Comparison of ENCODE assay signal across 24 cellular contexts in genomic region chr2:149990965-149991364, GRCh38.
"Had no signal": no experiment of that assay in that cellular context is flagged by ENCODE, and none has a peak within 500 bp of the region (broad histone marks: within the 10 kb centered on the region; RNA-seq: fewer than 3 reads in every experiment).

No MANE protein-coding gene starts in this region.

- H3K27me3 ChIP-seq: hepatocyte, pancreas, spleen, suprapubic skin, tibial artery, upper lobe of right lung, uterus had no signal

- H3K36me3 ChIP-seq: left ventricle myocardium inferior, pancreas, prostate gland, spleen, suprapubic skin, thoracic aorta, tibial artery, upper lobe of right lung, uterus had no signal

- H3K4me3 ChIP-seq: hepatocyte, left ventricle myocardium inferior, lung, mucosa of descending colon, pancreas, prostate gland, skin epidermis, spleen, suprapubic skin, thoracic aorta, tibial artery, upper lobe of right lung, uterus had no signal

- H3K9me3 ChIP-seq: left ventricle myocardium inferior, mucosa of descending colon, pancreas, prostate gland, spleen, suprapubic skin, thoracic aorta, tibial artery, upper lobe of right lung, uterus had no signal

- H3K79me2 ChIP-seq: hepatocyte had no signal

- H3K27ac ChIP-seq: hepatocyte, skin epidermis, spleen, suprapubic skin, upper lobe of right lung, uterus had no signal

- H3K4me1 ChIP-seq: prostate gland, uterus had no signal

- DNase-seq: islet precursor cell; left ventricle myocardium inferior; midbrain; mucosa of descending colon; naive thymus-derived CD4-positive, alpha-beta T cell; pancreas; posterior cingulate gyrus; retina; right cardiac atrium; spleen; stimulated activated CD4-positive, alpha-beta T cell treated with anti-CD3 and anti-CD28 coated beads, Interleukin-4, amount 100 ng/mL, for 24 hours; stimulated activated naive CD4-positive, alpha-beta T cell; tibial artery; trophoblast cell; upper lobe of right lung; uterus had no signal

- ATAC-seq: mucosa of descending colon; naive thymus-derived CD4-positive, alpha-beta T cell; natural killer cell treated with Interleukin-12 subunit alpha and Interleukin-12 subunit beta and Interleukin-15 and Interleukin-18, amount 100 ng/mL, for 72 hours; pancreas; right cardiac atrium; stimulated activated effector memory CD8-positive, alpha-beta T cell treated with anti-CD3 and anti-CD28 coated beads, Interleukin-12 subunit alpha, Interleukin-12 subunit beta, amount 100 ng/mL, for 72 hours; upper lobe of right lung had no signal

- H3K4me2 ChIP-seq: hepatocyte had no signal

- FAIRE-seq: pancreas had no signal

- H2AFZ ChIP-seq: hepatocyte had no signal
